8 cellular contexts compared by ENCODE assay signal in the genomic region with DNA sequence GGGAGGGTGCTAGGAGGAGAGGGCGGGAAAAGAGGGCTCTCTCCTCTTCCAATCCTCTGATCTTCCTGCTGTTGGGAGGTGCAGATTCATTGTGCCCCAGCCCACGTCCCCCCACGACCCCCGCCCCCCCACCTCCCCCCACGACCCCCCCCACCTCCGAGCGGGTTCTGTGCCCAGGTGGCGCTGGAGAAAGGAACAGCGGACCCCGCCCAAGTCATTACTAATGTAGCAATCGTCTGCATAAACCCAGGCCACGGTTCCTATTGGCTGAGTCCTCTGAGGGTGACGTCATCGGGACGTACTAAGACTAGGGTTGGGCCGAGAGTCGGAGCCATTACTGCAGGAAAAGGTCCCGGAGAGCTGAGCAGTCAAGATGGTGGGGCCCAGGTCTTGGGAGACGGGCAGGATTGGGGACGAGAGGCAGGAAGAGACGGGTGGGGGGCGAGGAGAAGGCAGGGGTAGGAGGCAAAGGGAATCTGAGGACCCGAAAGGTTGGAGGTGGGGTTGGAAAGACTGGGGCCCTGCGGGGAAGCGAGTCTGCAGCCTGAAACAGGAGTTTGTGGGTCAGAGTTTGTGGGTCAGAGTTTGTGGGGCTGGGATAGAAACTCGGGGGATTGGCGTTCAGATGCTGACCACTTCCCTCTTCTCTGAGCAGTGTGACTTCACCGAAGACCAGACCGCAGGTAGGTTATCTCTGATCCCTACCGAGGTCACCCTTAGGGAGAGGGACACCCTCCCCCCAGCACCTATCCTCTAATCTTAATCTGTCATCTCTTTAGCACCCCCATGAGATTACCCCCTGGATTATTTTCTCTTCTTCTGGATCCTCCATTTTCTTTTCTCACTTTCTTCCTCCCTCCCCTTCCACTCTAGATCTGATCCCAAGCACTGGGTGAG. TPM values are rescaled to one million over a fixed set of nuclear protein-coding genes. Genes with fewer than 3 reads are reported as not detected.
A peak's percentile ranks its signal among the peaks of the same experiment; 100 is the strongest.
DNase-seq lines count a peak whose midpoint lies in the region; TF ChIP-seq lines count a peak whose summit lies in the region.

A gene (plus strand): TSS at position 331 of the 897 bp plus-strand sequence. CDS start 43 bp downstream, at position 374.

- H3K36me3 ChIP-seq in HAP-1 (replicated peaks) (peaks cover 40% of the 10 kb centered on the region), MG63 (peaks cover 55% of the 10 kb centered on the region), stomach smooth muscle (ENCODE audit: control insufficient read depth in 2 of 2, insufficient read depth in 2 of 2, low read length in 2 of 2) (peaks cover 36% of the 10 kb centered on the region in 2 donors)

- H3K4me1 ChIP-seq in HAP-1 (peaks cover 24% of the 10 kb centered on the region), stomach smooth muscle (ENCODE audit: control insufficient read depth, insufficient read depth, low read length) (peaks cover 55% of the 10 kb centered on the region)

- peak within 1 kb of the TSS; percentile 100 for H3K9ac ChIP-seq in stomach smooth muscle (ENCODE audit: low read length in 2 of 2)

- peaks cover 8% of the 10 kb centered on the region for H3K27me3 Mint-ChIP-seq in neural crest cell (ENCODE audit: low read depth)

- peaks cover 77% of the 10 kb centered on the region for H3K4me1 Mint-ChIP-seq in neural crest cell

- peaks cover 31% of the 10 kb centered on the region for H3K36me3 Mint-ChIP-seq in neural crest cell (ENCODE audit: low read depth)

- H3K4me3 Mint-ChIP-seq in neural crest cell, result peak within 1 kb of the TSS; percentile 95

- in situ Hi-C loops in HAP-1 (cut with MboI; ENCODE audit: low sequenced_read_pairs), result no loop called here

- H3K27ac Mint-ChIP-seq in neural crest cell (ENCODE audit: unreplicated experiment), result peak within 1 kb of the TSS; percentile 99

- H3K4me3 ChIP-seq in HAP-1 (peak within 1 kb of the TSS; percentile 87), MG63 (peak within 1 kb of the TSS; percentile 78), foreskin fibroblast (ENCODE audit: low read depth in 1 of 2, low read length in 2 of 2) (peak within 1 kb of the TSS; percentile 99 to 100), stomach smooth muscle (ENCODE audit: low read length in 2 of 2) (peak within 1 kb of the TSS; percentile 99)

- no peak for TF ChIP-seq CTCF in foreskin fibroblast (IDR thresholded peaks at IDR 0.05; ENCODE audit: low read depth, low read length)
- TF ChIP-seq CTCF in neural crest cell (conservative IDR thresholded peaks at IDR 0.05), result no peak

- no peaks in the 10 kb centered on the region for H3K9me3 ChIP-seq in HAP-1
- H3K9me3 ChIP-seq in MG63, result no peaks in the 10 kb centered on the region
- H3K9me3 ChIP-seq in stomach smooth muscle (ENCODE audit: control insufficient read depth in 2 of 2, low read length in 2 of 2), result no peaks in the 10 kb centered on the region

- H3K9me3 Mint-ChIP-seq in neural crest cell, result no peaks in the 10 kb centered on the region

- H3K27ac ChIP-seq in stomach smooth muscle (ENCODE audit: low read length), result peak within 1 kb of the TSS; percentile 100

- H3K27me3 ChIP-seq in HAP-1 (ENCODE audit: low read depth) (no peaks in the 10 kb centered on the region), MG63 (no peaks in the 10 kb centered on the region), stomach smooth muscle (ENCODE audit: control insufficient read depth in 1 of 2, insufficient read depth in 2 of 2, low read length in 2 of 2) (no peaks in the 10 kb centered on the region)

- DNase-seq in ELF-1 (ENCODE audit: low read depth, low spot score) (peak; percentile 95), HAP-1 (ENCODE audit: low spot score in 2 of 2) (peak; percentile 97 to 98), MG63 (peak; percentile 96), SHP77 treated with DMSO at 0.1 percent for 48 hours (lab: John Stamatoyannopoulos, UW) (peak; percentile 90), activated gamma-delta T cell (lab: John Stamatoyannopoulos, UW) (peak; percentile 20), foreskin fibroblast (peak; percentile 97 to 99), neural crest cell (ENCODE audit: low read depth, low spot score) (peak; percentile 81)

RNA-seq across cellular contexts. Expression of the gene that starts here (rescaled TPM):
- 1,658 and 1,845 TPM in 2 replicates for total RNA-seq in MG63 (2014; rRNA removed; shearing (Covaris generic); ENCODE audit: low replicate concordance)
- 924 TPM in 2 replicates for total RNA-seq in neural crest cell

Comparison
In these comparisons a context has a peak if more than half of its experiments do, and no peak if none do; other contexts are left out.
1. Peak in every context shown above with its lines: DNase-seq, H3K4me3 ChIP-seq and H3K27ac ChIP-seq.
2. DNase-seq: peak in every context shown above with its lines; median percentile 98 in foreskin fibroblast; 98 in HAP-1; 96 in MG63; 95 in ELF-1; 90 in SHP77 treated with DMSO at 0.1 percent for 48 hours; 81 in neural crest cell; 20 in activated gamma-delta T cell.